ENCODE assay signal across 8 cellular contexts in the genomic region with DNA sequence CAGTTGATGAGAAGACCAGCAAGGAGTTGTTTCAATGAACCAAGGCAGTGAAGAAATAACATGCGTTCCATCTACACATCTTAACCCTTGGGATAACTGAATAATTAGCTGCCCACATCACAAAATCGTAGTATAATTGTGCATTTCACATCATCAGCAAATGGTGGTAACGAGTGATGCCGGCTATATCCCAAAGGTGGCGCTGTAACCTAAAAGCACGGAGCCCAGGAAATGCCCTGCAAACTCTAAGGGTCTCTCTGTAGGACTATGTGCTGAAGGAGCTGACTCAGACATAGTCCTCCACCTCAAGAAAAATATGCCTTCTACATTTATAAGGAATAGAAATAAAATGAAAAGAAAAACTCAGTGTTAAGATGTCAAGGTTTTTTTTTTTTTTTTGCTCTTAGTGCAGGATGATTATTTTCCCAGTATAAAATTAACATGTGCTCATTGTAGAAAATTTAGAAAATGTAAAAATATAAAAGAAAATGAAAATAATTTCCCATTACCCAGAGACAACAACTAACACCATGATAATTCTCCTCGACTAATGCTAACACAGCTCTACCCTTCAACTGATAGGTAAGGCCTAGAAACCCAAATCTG. TPM values are rescaled to one million over a fixed set of nuclear protein-coding genes. Genes with fewer than 3 reads are reported as not detected.
DNase-seq lines count a peak whose midpoint lies in the region; ATAC-seq and TF ChIP-seq lines count a peak whose summit lies in the region.

No MANE protein-coding gene starts in this region.

- H3K36me3 ChIP-seq in DOHH2 (ENCODE audit: control insufficient read depth, low read length) (no peaks in the 10 kb centered on the region), psoas muscle (ENCODE audit: insufficient read depth in 1 of 2, low read depth in 1 of 2) (no peaks in the 10 kb centered on the region)

- H3K4me1 ChIP-seq in DOHH2 (ENCODE audit: control insufficient read depth, low read length) (no peaks in the 10 kb centered on the region), psoas muscle (no peaks in the 10 kb centered on the region)

- no peak overlapping the region for H3K4me2 ChIP-seq in DOHH2 (ENCODE audit: low read length)

- H3K9me3 ChIP-seq in DOHH2 (ENCODE audit: control insufficient read depth, insufficient read depth, low read length) (no peaks in the 10 kb centered on the region), psoas muscle (no peaks in the 10 kb centered on the region)

- WGBS in psoas muscle, 3 donors, result 36 to 39% (median 36%) methylated on average over 7 of the region's 7 CpGs

- peak; percentile 85 for ATAC-seq in GM19395 (IDR thresholded peaks at IDR 0.05; ENCODE audit: unreplicated experiment)
- ATAC-seq in psoas muscle, result no peak

- no peaks in the 10 kb centered on the region for H4K20me1 ChIP-seq in DOHH2 (ENCODE audit: control insufficient read depth, insufficient read depth, low read depth, low read length)

- peak; percentile 6 for DNase-seq in HS-5 (ENCODE audit: low read depth)
- DNase-seq in UCSD-AML1 (lab: John Stamatoyannopoulos, UW; ENCODE audit: unreplicated experiment), result peak; percentile 13
- DNase-seq in left kidney (ENCODE audit: low read depth, low spot score), result peak; percentile 62
- no peak for DNase-seq in pons (ENCODE audit: low spot score)
- DNase-seq in activated CD4-positive, CD25-positive, alpha-beta regulatory T cell treated with anti-CD3 and anti-CD28 coated beads, Interleukin-2, amount 50 U/mL, for 72 hours, result no peak
- no peak for DNase-seq in psoas muscle

- H3K79me2 ChIP-seq in DOHH2 (ENCODE audit: control insufficient read depth, low read length), result no peaks in the 10 kb centered on the region

- no peaks in the 10 kb centered on the region for H3F3A ChIP-seq in DOHH2 (ENCODE audit: control insufficient read depth, insufficient read depth)

- H3K27me3 ChIP-seq in DOHH2 (ENCODE audit: control insufficient read depth, low read length) (no peaks in the 10 kb centered on the region), psoas muscle (ENCODE audit: insufficient read depth in 3 of 3, low read length in 2 of 3) (no peaks in the 10 kb centered on the region)

- H3K4me3 ChIP-seq in DOHH2 (ENCODE audit: low read length) (no peak overlapping the region), psoas muscle (no peak overlapping the region)

- H3K27ac ChIP-seq in DOHH2 (ENCODE audit: low read depth, low read length), result no peak overlapping the region
- H3K27ac ChIP-seq in psoas muscle, result no peak overlapping the region

- H3K9me2 ChIP-seq in DOHH2 (replicated peaks; ENCODE audit: control insufficient read depth, low read length), result no peaks in the 10 kb centered on the region

- intact Hi-C loops in psoas muscle (cut with DNase I), result no loop called here

- TF ChIP-seq CTCF in DOHH2 (IDR thresholded peaks at IDR 0.05; ENCODE audit: low read depth, low read length, poor library complexity, severe bottlenecking) (peak; percentile 78), psoas muscle (IDR thresholded peaks at IDR 0.05) (no peak)

RNA-seq across cellular contexts. Expression of a gene that starts 23.1 kb away (rescaled TPM):
- total RNA-seq in psoas muscle, result under 1 TPM in 1 of 4 donors, not detected in 3; 0.04 TPM
- under 1 TPM; under 0.01 to 0.03 (median 0.01) TPM for polyA plus RNA-seq in psoas muscle

RNA-seq across cellular contexts. Expression of a gene that starts 47.9 kb away (rescaled TPM):
- total RNA-seq in psoas muscle, result not detected
- not detected for polyA plus RNA-seq in psoas muscle

Comparison
In these comparisons a context has a peak if more than half of its experiments do, and no peak if none do; other contexts are left out.
1. DNase-seq: peak in HS-5 (single experiment), UCSD-AML1 (single experiment) and left kidney (single experiment); none in pons (single experiment), activated CD4-positive, CD25-positive, alpha-beta regulatory T cell treated with anti-CD3 and anti-CD28 coated beads, Interleukin-2, amount 50 U/mL, for 72 hours (single experiment) and psoas muscle (0 of 2).